Comparison of ENCODE assay signal across 37 cellular contexts in the genomic region with DNA sequence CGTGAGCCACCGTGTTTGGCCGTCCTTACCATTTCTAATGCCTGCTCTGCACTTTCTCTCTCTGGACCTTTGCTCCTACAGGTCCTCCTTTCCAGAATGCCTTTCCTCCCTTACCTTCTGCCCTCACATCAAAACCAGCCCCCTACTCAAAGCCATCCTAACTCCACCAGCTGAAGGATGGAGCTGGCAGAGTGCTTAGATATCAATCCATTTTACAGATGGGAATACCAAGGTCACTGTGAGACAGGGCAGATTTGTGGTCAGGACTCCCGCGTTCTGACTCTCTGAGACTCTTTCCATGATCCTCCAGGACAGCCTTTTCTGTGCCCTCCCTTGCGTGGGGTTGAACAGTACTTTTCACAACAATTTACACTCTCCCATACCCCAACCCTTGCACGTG. TPM values are rescaled to one million over a fixed set of nuclear protein-coding genes. Genes with fewer than 3 reads are reported as not detected.
"Had no signal": no experiment of that assay in that cellular context is flagged by ENCODE, and none has a peak within 500 bp of the region (broad histone marks: within the 10 kb centered on the region; RNA-seq: fewer than 3 reads in every experiment).

No MANE protein-coding gene starts in this region.

- H3K27me3 ChIP-seq: body of pancreas, colonic mucosa had no signal

- ATAC-seq: activated CD4-positive, alpha-beta T cell treated with anti-CD3 and anti-CD28 coated beads for 36 hours; activated CD8-positive, alpha-beta memory T cell treated with anti-CD3 and anti-CD28 coated beads, Interleukin-2, amount 10 ng/mL, durations not matched to agents 7 days and 5 days; activated CD8-positive, alpha-beta T cell treated with anti-CD3 and anti-CD28 coated beads, Interleukin-2, amount 10 ng/mL, durations not matched to agents 7 days and 5 days; activated naive CD8-positive, alpha-beta T cell treated with anti-CD3 and anti-CD28 coated beads, Interleukin-2, amount 50 U/mL, for 24 hours; body of pancreas; gastroesophageal sphincter had no signal

- FAIRE-seq: endometrium, endothelial cell of umbilical vein had no signal

- H3K4me3 ChIP-seq: adrenal gland, body of pancreas, colonic mucosa, esophagus squamous epithelium, gastroesophageal sphincter had no signal

- DNase-seq: activated CD4-positive, alpha-beta memory T cell treated with anti-CD3 and anti-CD28 coated beads for 36 hours; activated CD4-positive, alpha-beta T cell treated with anti-CD3 and anti-CD28 coated beads for 36 hours; activated CD4-positive, alpha-beta T cell treated with anti-CD3 and anti-CD28 coated beads, Interleukin-2, amount 10 ng/mL, durations not matched to agents 24 days and 14 days; activated CD4-positive, CD25-positive, alpha-beta regulatory T cell; activated CD4-positive, CD25-positive, alpha-beta regulatory T cell treated with anti-CD3 and anti-CD28 coated beads, Interleukin-2, amount 50 U/mL, for 72 hours; activated CD8-positive, alpha-beta memory T cell treated with anti-CD3 and anti-CD28 coated beads, Interleukin-2, amount 10 ng/mL, durations not matched to agents 7 days and 5 days; activated CD8-positive, alpha-beta memory T cell treated with anti-CD3 and anti-CD28 coated beads, Interleukin-2, amount 50 U/mL, for 4 hours; activated CD8-positive, alpha-beta T cell treated with anti-CD3 and anti-CD28 coated beads, Interleukin-2, amount 10 ng/mL, durations not matched to agents 7 days and 5 days; activated effector memory CD4-positive, alpha-beta T cell treated with anti-CD3 and anti-CD28 coated beads, Interleukin-2, amount 50 U/mL, for 16 hours; activated naive CD4-positive, alpha-beta T cell treated with anti-CD3 and anti-CD28 coated beads for 36 hours; activated naive CD8-positive, alpha-beta T cell treated with anti-CD3 and anti-CD28 coated beads for 36 hours; activated naive CD8-positive, alpha-beta T cell treated with anti-CD3 and anti-CD28 coated beads, Interleukin-2, amount 50 U/mL, for 24 hours; activated T-cell treated with anti-CD3 and anti-CD28 coated beads, Interleukin-2, amount 50 U/mL, for 1 hour; activated T-cell treated with anti-CD3 and anti-CD28 coated beads, Interleukin-2, amount 50 U/mL, for 48 hours; adrenal gland; amygdala; aorta; body of pancreas; caudate nucleus; colonic mucosa; effector CD8-positive, alpha-beta T cell; esophagus squamous epithelium; foreskin melanocyte; T-helper 2 cell had no signal

- H3K36me3 ChIP-seq: adrenal gland, colonic mucosa, esophagus squamous epithelium, gastroesophageal sphincter had no signal

- H3K4me1 ChIP-seq: adrenal gland, body of pancreas, colonic mucosa, esophagus squamous epithelium, gastroesophageal sphincter had no signal

- H3K9me3 ChIP-seq: colonic mucosa had no signal

- H3K27ac ChIP-seq: adrenal gland, body of pancreas, colonic mucosa, epithelial cell of prostate, esophagus squamous epithelium, gastroesophageal sphincter had no signal

RNA-seq across cellular contexts. Expression of a gene that starts 41.7 kb away (rescaled TPM):
- total RNA-seq: activated CD4-positive, alpha-beta memory T cell treated with anti-CD3 and anti-CD28 coated beads for 36 hours; activated CD4-positive, alpha-beta T cell treated with anti-CD3 and anti-CD28 coated beads for 36 hours; activated CD4-positive, alpha-beta T cell treated with anti-CD3 and anti-CD28 coated beads, Interleukin-2, amount 10 ng/mL, durations not matched to agents 24 days and 14 days; activated CD8-positive, alpha-beta memory T cell treated with anti-CD3 and anti-CD28 coated beads for 36 hours; activated CD8-positive, alpha-beta memory T cell treated with anti-CD3 and anti-CD28 coated beads, Interleukin-2, amount 10 ng/mL, durations not matched to agents 7 days and 5 days; activated CD8-positive, alpha-beta T cell treated with anti-CD3 and anti-CD28 coated beads, Interleukin-2, amount 10 ng/mL, durations not matched to agents 7 days and 5 days; activated naive CD4-positive, alpha-beta T cell treated with anti-CD3 and anti-CD28 coated beads for 36 hours; activated naive CD8-positive, alpha-beta T cell treated with anti-CD3 and anti-CD28 coated beads for 36 hours; activated T-helper 1 cell treated with anti-CD3 and anti-CD28 coated beads, Interleukin-12 subunit alpha, Interleukin-12 subunit beta, Interleukin-2, Interleukin-4 antibody, amounts not matched to agents 30 ng/mL and 10 ng/mL and 1 ng/mL, durations not matched to agents 14 hours and 24 hours and 36 hours; activated T-helper 2 cell treated with anti-CD3 and anti-CD28 coated beads, Interferon-gamma antibody, Interleukin-2, Interleukin-4, amounts not matched to agents 10 μg/mL and 5 μg/mL and 100 μg/mL, durations not matched to agents 14 hours and 24 hours and 36 hours; adrenal gland; aorta; colonic mucosa; dermis microvascular lymphatic vessel endothelial cell; endothelial cell of umbilical vein; esophagus squamous epithelium; fibroblast of lung; fibroblast of villous mesenchyme; gastroesophageal sphincter; glomerular endothelial cell; T-helper 1 cell treated with Interleukin-12 subunit alpha and Interleukin-12 subunit beta and Interleukin-4 antibody, amounts not matched to agents 30 ng/mL and 1 ng/mL, for 36 hours had no signal
- polyA plus RNA-seq: adrenal gland, aorta, endothelial cell of umbilical vein, esophagus, fibroblast of lung had no signal

RNA-seq across cellular contexts. Expression of a gene that starts 51.0 kb away (rescaled TPM):
- total RNA-seq: activated CD4-positive, alpha-beta memory T cell treated with anti-CD3 and anti-CD28 coated beads for 36 hours; activated CD4-positive, alpha-beta T cell treated with anti-CD3 and anti-CD28 coated beads for 36 hours; activated CD4-positive, alpha-beta T cell treated with anti-CD3 and anti-CD28 coated beads, Interleukin-2, amount 10 ng/mL, durations not matched to agents 24 days and 14 days; activated CD8-positive, alpha-beta memory T cell treated with anti-CD3 and anti-CD28 coated beads for 36 hours; activated CD8-positive, alpha-beta memory T cell treated with anti-CD3 and anti-CD28 coated beads, Interleukin-2, amount 10 ng/mL, durations not matched to agents 7 days and 5 days; activated CD8-positive, alpha-beta T cell treated with anti-CD3 and anti-CD28 coated beads, Interleukin-2, amount 10 ng/mL, durations not matched to agents 7 days and 5 days; activated naive CD4-positive, alpha-beta T cell treated with anti-CD3 and anti-CD28 coated beads for 36 hours; activated T-helper 1 cell treated with anti-CD3 and anti-CD28 coated beads, Interleukin-12 subunit alpha, Interleukin-12 subunit beta, Interleukin-2, Interleukin-4 antibody, amounts not matched to agents 30 ng/mL and 10 ng/mL and 1 ng/mL, durations not matched to agents 14 hours and 24 hours and 36 hours; activated T-helper 2 cell treated with anti-CD3 and anti-CD28 coated beads, Interferon-gamma antibody, Interleukin-2, Interleukin-4, amounts not matched to agents 10 μg/mL and 5 μg/mL and 100 μg/mL, durations not matched to agents 14 hours and 24 hours and 36 hours; endothelial cell of umbilical vein; fibroblast of lung; fibroblast of villous mesenchyme; glomerular endothelial cell; T-helper 1 cell treated with Interleukin-12 subunit alpha and Interleukin-12 subunit beta and Interleukin-4 antibody, amounts not matched to agents 30 ng/mL and 1 ng/mL, for 36 hours had no signal
- polyA plus RNA-seq: endothelial cell of umbilical vein, fibroblast of lung had no signal
